1 cellular context compared by ENCODE assay signal in genomic region chr7:130154131-130154500, GRCh38.
TF ChIP-seq lines count a peak whose summit lies in the region.

No MANE protein-coding gene starts in this region.

TF ChIP-seq in H1, 55 proteins besides CTCF, POLR2A, EP300 and RAD21:
- no peak for TF ChIP-seq HDAC2 (IDR thresholded peaks at IDR 0.05; ENCODE audit: borderline replicate concordance in 1 of 2, low read depth in 2 of 2, low read length in 2 of 2)
- TF ChIP-seq FOSL1 (IDR thresholded peaks at IDR 0.05; ENCODE audit: insufficient read depth, low read depth, low read length) = no peak
- TF ChIP-seq EGR1 (IDR thresholded peaks at IDR 0.05; ENCODE audit: borderline replicate concordance, low read depth, low read length) = no peak
- TF ChIP-seq BCL11A (IDR thresholded peaks at IDR 0.05; ENCODE audit: low read depth in 2 of 2, low read length in 2 of 2) = no peak
- no peak for TF ChIP-seq POU5F1 (IDR thresholded peaks at IDR 0.05; ENCODE audit: low read depth, low read length)
